Comparison of ENCODE assay signal across 10 cellular contexts in genomic region chr13:110047511-110047910, GRCh38.
DNase-seq lines count a peak whose midpoint lies in the region; ATAC-seq and TF ChIP-seq lines count a peak whose summit lies in the region.
"Had no signal": no experiment of that assay in that cellular context is flagged by ENCODE, and none has a peak within 500 bp of the region (broad histone marks: within the 10 kb centered on the region; RNA-seq: fewer than 3 reads in every experiment).

No MANE protein-coding gene starts in this region.

- peaks cover 6% of the 10 kb centered on the region for H3K9me3 Mint-ChIP-seq in CD4-positive, alpha-beta T cell
- no peaks in the 10 kb centered on the region for H3K9me3 Mint-ChIP-seq in CD8-positive, alpha-beta T cell
- H3K9me3 Mint-ChIP-seq: activated naive CD8-positive, alpha-beta T cell treated with anti-CD3 and anti-CD28 coated beads, Interleukin-2, amount 10 ng/mL, durations not matched to agents 7 days and 5 days had no signal

- H3K4me3 ChIP-seq in adipocyte (ENCODE audit: low read length) (peak overlapping the region; percentile 50), right atrium auricular region (no peak overlapping the region), testis (no peak overlapping the region), A673 (ENCODE audit: low read depth, low read length, poor library complexity, severe bottlenecking) (no peak overlapping the region)
- no peak overlapping the region for H3K4me3 ChIP-seq in CD8-positive, alpha-beta T cell (ENCODE audit: low read depth, low read length)

- POLR2A ChIA-PET in A673 (lab: Charles Lee; ENCODE audit: low non-redundant PET) = no interaction called here
- POLR2A ChIA-PET in CD4-positive, alpha-beta T cell (lab: Charles Lee) = no interaction called here
- POLR2A ChIA-PET in CD8-positive, alpha-beta T cell (lab: Charles Lee) = no interaction called here

- H3K36me3 ChIP-seq in adipocyte (ENCODE audit: control insufficient read depth, insufficient read depth, low read length, severe bottlenecking) = no peaks in the 10 kb centered on the region
- H3K36me3 ChIP-seq in right atrium auricular region = no peaks in the 10 kb centered on the region
- no peaks in the 10 kb centered on the region for H3K36me3 ChIP-seq in testis (ENCODE audit: low read depth, missing control alignments)
- no peaks in the 10 kb centered on the region for H3K36me3 ChIP-seq in A673 (ENCODE audit: insufficient read depth, low read length, poor library complexity, severe bottlenecking)
- no peaks in the 10 kb centered on the region for H3K36me3 ChIP-seq in CD8-positive, alpha-beta T cell (ENCODE audit: insufficient read depth, low read length)

- no peaks in the 10 kb centered on the region for H3K4me1 Mint-ChIP-seq in CD4-positive, alpha-beta T cell (ENCODE audit: low read depth)
- no peaks in the 10 kb centered on the region for H3K4me1 Mint-ChIP-seq in CD8-positive, alpha-beta T cell (ENCODE audit: low read depth)
- H3K4me1 Mint-ChIP-seq: activated naive CD8-positive, alpha-beta T cell treated with anti-CD3 and anti-CD28 coated beads, Interleukin-2, amount 10 ng/mL, durations not matched to agents 7 days and 5 days had no signal

- H3K27me3 ChIP-seq in adipocyte (replicated peaks; ENCODE audit: control insufficient read depth, insufficient read depth, low read length) (no peaks in the 10 kb centered on the region), right atrium auricular region (no peaks in the 10 kb centered on the region), testis (no peaks in the 10 kb centered on the region), A673 (replicated peaks; ENCODE audit: insufficient read depth, low read depth, low read length, poor library complexity) (peaks cover 43% of the 10 kb centered on the region)
- H3K27me3 ChIP-seq in CD4-positive, alpha-beta T cell (ENCODE audit: control insufficient read depth, insufficient read depth, low read length) = no peaks in the 10 kb centered on the region
- no peaks in the 10 kb centered on the region for H3K27me3 ChIP-seq in CD8-positive, alpha-beta T cell (ENCODE audit: insufficient read depth, low read length)

- TF ChIP-seq CTCF in right atrium auricular region (IDR thresholded peaks at IDR 0.05) (no peak), testis (IDR thresholded peaks at IDR 0.05) (no peak), A673 (conservative IDR thresholded peaks at IDR 0.05; ENCODE audit: low read depth, low read length) (no peak)
- no peak for TF ChIP-seq CTCF in CD4-positive, alpha-beta T cell (IDR thresholded peaks at IDR 0.05)
- no peak for TF ChIP-seq CTCF in CD8-positive, alpha-beta T cell (IDR thresholded peaks at IDR 0.05)

- H3K9me3 ChIP-seq in adipocyte (ENCODE audit: control insufficient read depth, low read length) (no peaks in the 10 kb centered on the region), right atrium auricular region (no peaks in the 10 kb centered on the region), testis (no peaks in the 10 kb centered on the region), A673 (ENCODE audit: low read depth, low read length, poor library complexity, severe bottlenecking) (no peaks in the 10 kb centered on the region)
- no peaks in the 10 kb centered on the region for H3K9me3 ChIP-seq in CD4-positive, alpha-beta T cell (ENCODE audit: control insufficient read depth, low read length)
- H3K9me3 ChIP-seq in CD8-positive, alpha-beta T cell (ENCODE audit: low read length) = no peaks in the 10 kb centered on the region

- peaks cover 9% of the 10 kb centered on the region for H3K27me3 Mint-ChIP-seq in CD4-positive, alpha-beta T cell
- peaks cover 14% of the 10 kb centered on the region for H3K27me3 Mint-ChIP-seq in CD8-positive, alpha-beta T cell (ENCODE audit: low read depth)

- peak overlapping the region; percentile 62 for H3K9ac ChIP-seq in adipocyte (ENCODE audit: low read length)

- H3K27ac ChIP-seq in right atrium auricular region = peak overlapping the region; percentile 22 to 41
- no peak overlapping the region for H3K27ac ChIP-seq in testis
- H3K27ac ChIP-seq in A673 (ENCODE audit: low read depth, low read length, poor library complexity, severe bottlenecking) = no peak overlapping the region
- no peak overlapping the region for H3K27ac ChIP-seq in CD4-positive, alpha-beta T cell (ENCODE audit: low read depth, low read length)
- H3K27ac ChIP-seq in CD8-positive, alpha-beta T cell (ENCODE audit: low read depth, low read length) = no peak overlapping the region

- H3K27ac Mint-ChIP-seq in CD4-positive, alpha-beta T cell = no peak overlapping the region
- H3K27ac Mint-ChIP-seq in CD8-positive, alpha-beta T cell = no peak overlapping the region
- H3K27ac Mint-ChIP-seq: activated naive CD8-positive, alpha-beta T cell treated with anti-CD3 and anti-CD28 coated beads, Interleukin-2, amount 10 ng/mL, durations not matched to agents 7 days and 5 days had no signal

- TF ChIP-seq POLR2A in testis (IDR thresholded peaks at IDR 0.05) = no peak

- intact Hi-C loops in testis (cut with DNase I; ENCODE audit: low total_unique reads) = no loop called here
- intact Hi-C loops in A673 (cut with micrococcal nuclease; ENCODE audit: unreplicated experiment) = no loop called here
- intact Hi-C loops in CD4-positive, alpha-beta T cell (cut with DNase I, micrococcal nuclease) = no loop called here
- intact Hi-C loops in CD8-positive, alpha-beta T cell (cut with DNase I, micrococcal nuclease) = no loop called here

- 32 to 44% methylated on average over 7 of the region's 7 CpGs for WGBS in testis, 2 donors

- CTCF ChIA-PET in A673 (lab: Charles Lee) = no interaction called here
- CTCF ChIA-PET in CD4-positive, alpha-beta T cell (lab: Charles Lee) = no interaction called here
- CTCF ChIA-PET in CD8-positive, alpha-beta T cell (lab: Charles Lee) = no interaction called here

- no peaks in the 10 kb centered on the region for H3K36me3 Mint-ChIP-seq in CD4-positive, alpha-beta T cell (ENCODE audit: low read depth)
- H3K36me3 Mint-ChIP-seq in CD8-positive, alpha-beta T cell = no peaks in the 10 kb centered on the region
- H3K36me3 Mint-ChIP-seq: activated naive CD8-positive, alpha-beta T cell treated with anti-CD3 and anti-CD28 coated beads, Interleukin-2, amount 10 ng/mL, durations not matched to agents 7 days and 5 days had no signal

- H3K4me1 ChIP-seq in adipocyte (ENCODE audit: control insufficient read depth, insufficient read depth, low read length) (peaks cover 33% of the 10 kb centered on the region), right atrium auricular region (peaks cover 0 to 14% of the 10 kb centered on the region in 2 donors), testis (no peaks in the 10 kb centered on the region), A673 (ENCODE audit: insufficient read depth, low read length, poor library complexity, severe bottlenecking) (peaks cover 8% of the 10 kb centered on the region)
- no peaks in the 10 kb centered on the region for H3K4me1 ChIP-seq in CD8-positive, alpha-beta T cell (ENCODE audit: insufficient read depth, low read length)

- BruUV-seq in A673 (replicated peaks; lab: Mats Ljungman, UMichigan) = no TSS peak

- no peak overlapping the region for H3K4me3 Mint-ChIP-seq in CD4-positive, alpha-beta T cell
- no peak overlapping the region for H3K4me3 Mint-ChIP-seq in CD8-positive, alpha-beta T cell
- H3K4me3 Mint-ChIP-seq: activated naive CD8-positive, alpha-beta T cell treated with anti-CD3 and anti-CD28 coated beads, Interleukin-2, amount 10 ng/mL, durations not matched to agents 7 days and 5 days had no signal

- no peak for ATAC-seq in GM18498 (IDR thresholded peaks at IDR 0.05; ENCODE audit: unreplicated experiment)
- no peak for ATAC-seq in CD4-positive, alpha-beta T cell (ENCODE audit: poor library complexity)
- no peak for ATAC-seq in CD8-positive, alpha-beta T cell

- DNase-seq in NCI-H1105 treated with DMSO at 0.1 percent for 48 hours (lab: John Stamatoyannopoulos, UW) (peak; percentile 97), adipocyte (ENCODE audit: low read depth) (peak; percentile 58), right atrium auricular region (ENCODE audit: low spot score) (peak; percentile 88), testis (peak; percentile 30), A673 (ENCODE audit: low spot score) (no peak)
- DNase-seq in CD4-positive, alpha-beta T cell = no peak
- DNase-seq in CD8-positive, alpha-beta T cell = no peak
- DNase-seq: activated naive CD8-positive, alpha-beta T cell treated with anti-CD3 and anti-CD28 coated beads, Interleukin-2, amount 10 ng/mL, durations not matched to agents 7 days and 5 days; stimulated activated CD4-positive, alpha-beta T cell treated with anti-CD3 and anti-CD28 coated beads, Interleukin-1b, Interleukin-23, amount 100 ng/mL, for 48 hours had no signal

Comparison
In these comparisons a context has a peak if more than half of its experiments do, and no peak if none do; other contexts are left out.
1. DNase-seq: peak in NCI-H1105 treated with DMSO at 0.1 percent for 48 hours (single experiment), adipocyte (single experiment), right atrium auricular region (single experiment) and testis (single experiment); none in A673 (single experiment), CD4-positive, alpha-beta T cell (0 of 10) and CD8-positive, alpha-beta T cell (0 of 7).
2. H3K27ac ChIP-seq: peak in right atrium auricular region (2 of 2); none in testis (0 of 2), A673 (single experiment), CD4-positive, alpha-beta T cell (single experiment) and CD8-positive, alpha-beta T cell (single experiment).